9 cellular contexts compared by ENCODE assay signal in genomic region chr13:99355267-99356215, GRCh38.
A peak's percentile ranks its signal among the peaks of the same experiment; 100 is the strongest.
DNase-seq lines count a peak whose midpoint lies in the region; ATAC-seq and TF ChIP-seq lines count a peak whose summit lies in the region.
"Had no signal": no experiment of that assay in that cellular context is flagged by ENCODE, and none has a peak within 500 bp of the region (broad histone marks: within the 10 kb centered on the region; RNA-seq: fewer than 3 reads in every experiment).

No MANE protein-coding gene starts in this region.

- TF ChIP-seq CTCF in DND-41 (IDR thresholded peaks at IDR 0.05; ENCODE audit: borderline replicate concordance, extremely low read depth, low read length, poor library complexity, severe bottlenecking) (no peak), Loucy (conservative IDR thresholded peaks at IDR 0.05; ENCODE audit: low read length) (no peak), parathyroid adenoma (IDR thresholded peaks at IDR 0.05) (no peak)

- ATAC-seq in DND-41 (ENCODE audit: insufficient read depth, low read depth) (0 out of 3 replicates have a peak, but pooled peaks have one; percentile 12), GM18861 (IDR thresholded peaks at IDR 0.05; ENCODE audit: unreplicated experiment) (no peak)
- ATAC-seq: HCT116 had no signal

- H2AFZ ChIP-seq in DND-41 (ENCODE audit: low read depth, low read length) (no peak overlapping the region), Loucy (ENCODE audit: low read length) (no peak overlapping the region), parathyroid adenoma (no peak overlapping the region)

- H3K36me3 ChIP-seq in DND-41 (ENCODE audit: insufficient read depth, low read length): peaks cover 85% of the 10 kb centered on the region
- peaks cover 33% of the 10 kb centered on the region; the same call in 1 of the 2 replicates for H3K36me3 ChIP-seq in Loucy (ENCODE audit: insufficient read depth, low read length)
- H3K36me3 ChIP-seq in effector memory CD4-positive, alpha-beta T cell (ENCODE audit: control insufficient read depth, insufficient read depth, low read length): no peaks in the 10 kb centered on the region
- H3K36me3 ChIP-seq in parathyroid adenoma (ENCODE audit: control insufficient read depth, insufficient read depth, low read length): no peaks in the 10 kb centered on the region

- no peaks in the 10 kb centered on the region for H3F3A ChIP-seq in Loucy (ENCODE audit: low read depth)

- H3K4me2 ChIP-seq in DND-41 (ENCODE audit: insufficient read depth, low read length): no peak overlapping the region
- H3K4me2 ChIP-seq in Loucy (ENCODE audit: low read depth, low read length, poor library complexity, severe bottlenecking): peak overlapping the region; percentile 73
- H3K4me2 ChIP-seq in parathyroid adenoma (ENCODE audit: low read length): no peak overlapping the region

- no peaks in the 10 kb centered on the region for H3K9me2 ChIP-seq in Loucy (replicated peaks; ENCODE audit: low read depth, low read length)

- H3K9me3 ChIP-seq in DND-41 (ENCODE audit: insufficient read depth, low read length, severe bottlenecking) (no peaks in the 10 kb centered on the region), Loucy (ENCODE audit: insufficient read depth, low read depth, low read length) (no peaks in the 10 kb centered on the region), parathyroid adenoma (ENCODE audit: control insufficient read depth, low read length) (no peaks in the 10 kb centered on the region)
- H3K9me3 ChIP-seq in effector memory CD4-positive, alpha-beta T cell (ENCODE audit: control insufficient read depth, low read length): no peaks in the 10 kb centered on the region

- H3K79me2 ChIP-seq in DND-41 (ENCODE audit: insufficient read depth, low read length) (no peaks in the 10 kb centered on the region), Loucy (ENCODE audit: insufficient read depth, low read length) (no peaks in the 10 kb centered on the region), parathyroid adenoma (no peaks in the 10 kb centered on the region)

- no peak for DNase-seq in DND-41
- DNase-seq in effector memory CD4-positive, alpha-beta T cell: no peak
- DNase-seq in dedifferentiated amniotic fluid mesenchymal stem cell (ENCODE audit: extremely low spot score): no peak
- DNase-seq in inferior parietal cortex (ENCODE audit: extremely low spot score): no peak
- DNase-seq in NCI-H2107 treated with DMSO at 0.1 percent for 48 hours (lab: John Stamatoyannopoulos, UW; ENCODE audit: unreplicated experiment): no peak

- H3K9ac ChIP-seq in DND-41 (ENCODE audit: low read depth, low read length) (no peak overlapping the region), Loucy (ENCODE audit: low read depth, low read length, poor library complexity, severe bottlenecking) (peak overlapping the region; percentile 28), parathyroid adenoma (no peak overlapping the region)

- H3K27me3 ChIP-seq in DND-41 (ENCODE audit: insufficient read depth, low read length, poor library complexity) (no peaks in the 10 kb centered on the region), Loucy (ENCODE audit: insufficient read depth, low read length, poor library complexity, severe bottlenecking) (no peaks in the 10 kb centered on the region), parathyroid adenoma (ENCODE audit: control insufficient read depth, insufficient read depth, low read length) (no peaks in the 10 kb centered on the region)
- no peaks in the 10 kb centered on the region for H3K27me3 ChIP-seq in effector memory CD4-positive, alpha-beta T cell (replicated peaks; ENCODE audit: control insufficient read depth, insufficient read depth, low read length, poor library complexity, severe bottlenecking)

- peak overlapping the region; percentile 49; the same call in 1 of the 2 replicates for H3K27ac ChIP-seq in DND-41 (ENCODE audit: low read length)
- peak overlapping the region; percentile 96 for H3K27ac ChIP-seq in effector memory CD4-positive, alpha-beta T cell (ENCODE audit: insufficient read depth, low read length, poor library complexity, severe bottlenecking)
- peak overlapping the region; percentile 65 for H3K27ac ChIP-seq in parathyroid adenoma

- H3K4me3 ChIP-seq in DND-41 (ENCODE audit: low read depth in 1 of 2, low read length in 2 of 2) (no peak overlapping the region), Loucy (ENCODE audit: low read length, poor library complexity, severe bottlenecking) (peak overlapping the region; percentile 50), parathyroid adenoma (ENCODE audit: low read depth, low read length) (no peak overlapping the region)
- H3K4me3 ChIP-seq in effector memory CD4-positive, alpha-beta T cell (ENCODE audit: insufficient read depth, low read depth, low read length, poor library complexity, severe bottlenecking): peak overlapping the region; percentile 30

- H4K20me1 ChIP-seq in DND-41 (ENCODE audit: insufficient read depth, low read length): peaks cover 5% of the 10 kb centered on the region
- H4K20me1 ChIP-seq in Loucy (ENCODE audit: insufficient read depth, low read length, poor library complexity, severe bottlenecking): no peaks in the 10 kb centered on the region

- peaks cover 17% of the 10 kb centered on the region for H3K4me1 ChIP-seq in DND-41 (ENCODE audit: insufficient read depth, low read length)
- peaks cover 32% of the 10 kb centered on the region for H3K4me1 ChIP-seq in Loucy (ENCODE audit: insufficient read depth, low read length, poor library complexity, severe bottlenecking)
- H3K4me1 ChIP-seq in effector memory CD4-positive, alpha-beta T cell (ENCODE audit: control insufficient read depth, insufficient read depth, low read length, poor library complexity, severe bottlenecking): peaks cover 100% of the 10 kb centered on the region
- H3K4me1 ChIP-seq in parathyroid adenoma: no peaks in the 10 kb centered on the region

Comparison
In these comparisons a context has a peak if more than half of its experiments do, and no peak if none do; other contexts are left out.
1. H3K4me3 ChIP-seq: peak in Loucy (single experiment) and effector memory CD4-positive, alpha-beta T cell (single experiment); none in DND-41 (0 of 2) and parathyroid adenoma (single experiment).
2. Peak in every context shown above with its lines, with median percentiles within 50 percentile points of each other: H3K27ac ChIP-seq.